8 cellular contexts compared by ENCODE assay signal in the genomic region with DNA sequence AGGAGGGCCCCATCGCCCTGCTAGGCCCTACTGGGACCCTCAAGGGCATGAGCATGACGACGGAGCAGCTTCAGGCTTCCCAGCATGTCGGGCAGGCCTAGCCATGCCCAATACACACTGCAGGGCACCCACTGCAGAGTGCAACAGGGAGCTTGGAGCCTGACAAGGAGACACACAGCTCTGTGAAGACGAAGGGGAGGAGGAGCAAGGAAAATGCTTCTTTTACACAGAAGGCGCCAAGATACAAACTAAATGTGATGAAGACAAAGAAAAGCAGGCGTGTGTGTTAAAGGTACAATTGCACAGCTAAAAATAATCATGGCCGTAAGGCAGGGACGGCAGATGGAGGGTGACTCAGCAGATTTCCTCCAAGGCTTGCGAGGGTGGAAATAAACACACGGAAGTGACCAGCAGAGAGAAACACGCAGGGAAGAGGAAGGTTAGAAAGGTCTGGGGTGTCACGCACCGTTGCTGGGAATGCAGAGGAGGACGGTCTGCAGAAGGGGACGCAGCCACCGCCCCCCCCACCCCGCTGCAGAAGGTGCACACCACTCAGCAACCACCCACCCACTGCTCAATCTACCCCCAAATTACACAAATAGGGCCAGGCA.
DNase-seq lines count a peak whose midpoint lies in the region; ATAC-seq and TF ChIP-seq lines count a peak whose summit lies in the region.

No MANE protein-coding gene starts in this region.

- H3K27ac ChIP-seq in ectodermal cell (ENCODE audit: insufficient read depth, low read depth, low read length, poor library complexity, severe bottlenecking) (peak overlapping the region; percentile 33), mesendoderm (ENCODE audit: low read depth, low read length) (no peak overlapping the region), upper lobe of left lung (peak overlapping the region; percentile 53 to 86 (median 70))

- peak overlapping the region; percentile 86 for H2BK5ac ChIP-seq in mesendoderm (ENCODE audit: low read length)

- H3K4me2 ChIP-seq in mesendoderm (ENCODE audit: low read length) = no peak overlapping the region

- no peak overlapping the region for H3K4ac ChIP-seq in mesendoderm (ENCODE audit: low read depth, low read length)

- peak in 2 of 4 donors; percentile 52 to 53 for TF ChIP-seq EP300 in upper lobe of left lung (IDR thresholded peaks at IDR 0.05)

- peaks cover 82% of the 10 kb centered on the region for H3K79me2 ChIP-seq in mesendoderm (ENCODE audit: control insufficient read depth, insufficient read depth, low read length)

- peak overlapping the region; percentile 11 for H3K56ac ChIP-seq in mesendoderm (ENCODE audit: low read length)

- peak; percentile 87 for DNase-seq in AG08395 (ENCODE audit: low spot score)
- peak; percentile 73 for DNase-seq in GM13977 (ENCODE audit: low spot score)
- peak; percentile 36 for DNase-seq in SK-MEL-5 (ENCODE audit: low read depth, low spot score)
- no peak for DNase-seq in mesendoderm
- DNase-seq in upper lobe of left lung = peak; percentile 69 to 78

- H4K8ac ChIP-seq in mesendoderm (ENCODE audit: low read depth, low read length) = no peak overlapping the region

- H2BK15ac ChIP-seq in mesendoderm (replicated peaks; ENCODE audit: low read depth) = no peak overlapping the region

- peak overlapping the region; percentile 84 for H3K23ac ChIP-seq in mesendoderm (ENCODE audit: low read length)

- no peak overlapping the region for H2BK120ac ChIP-seq in mesendoderm (ENCODE audit: low read depth, low read length)

- peaks cover 32% of the 10 kb centered on the region for H3K79me1 ChIP-seq in mesendoderm (ENCODE audit: low read length)

- H3K4me1 ChIP-seq in ectodermal cell (ENCODE audit: control insufficient read depth, insufficient read depth, low read length) (peaks cover 40% of the 10 kb centered on the region), mesendoderm (ENCODE audit: control insufficient read depth, low read depth, low read length) (peaks cover 25% of the 10 kb centered on the region), upper lobe of left lung (peaks cover 65 to 83% (median 71%) of the 10 kb centered on the region in 4 donors)

- peak overlapping the region; percentile 11 for H3K9ac ChIP-seq in mesendoderm (ENCODE audit: low read length)

- no peaks in the 10 kb centered on the region for H3K9me3 ChIP-seq in ectodermal cell (ENCODE audit: control insufficient read depth, low read length)
- H3K9me3 ChIP-seq in upper lobe of left lung = no peaks in the 10 kb centered on the region

- H3K36me3 ChIP-seq in ectodermal cell (ENCODE audit: control insufficient read depth, insufficient read depth, low read length) (no peaks in the 10 kb centered on the region), mesendoderm (ENCODE audit: control insufficient read depth, insufficient read depth, low read length) (no peaks in the 10 kb centered on the region), upper lobe of left lung (peaks cover 0 to 4% (median 0%) of the 10 kb centered on the region in 4 donors)

- in situ Hi-C loops in GM13977 (cut with MboI; ENCODE audit: low pct_unique_long_range_greater_than_20kb, low sequenced_read_pairs, unreplicated experiment) = no loop called here
- in situ Hi-C loops in SK-MEL-5 (cut with HindIII; ENCODE audit: low pct_unique_long_range_greater_than_20kb, low sequenced_read_pairs) = no loop called here

- H4K5ac ChIP-seq in mesendoderm (ENCODE audit: low read length) = no peak overlapping the region

- WGBS in ectodermal cell, 2 experiments = 87 to 90% methylated on average over 18 of the region's 18 CpGs
- WGBS in mesendoderm (ENCODE audit: extremely low coverage, insufficient coverage, low lambda C conversion rate) = no CpG with 5 or more reads among the region's 18 CpGs
- WGBS in upper lobe of left lung, 2 donors = 25 to 27% methylated on average over 17 to 18 of the region's 18 CpGs

- peak overlapping the region; percentile 33 for H3K18ac ChIP-seq in mesendoderm (ENCODE audit: low read length)

- TF ChIP-seq POLR2A in upper lobe of left lung (IDR thresholded peaks at IDR 0.05) = no peak

- TF ChIP-seq CTCF in GM13977 (IDR thresholded peaks at IDR 0.05; ENCODE audit: extremely low read depth, insufficient read depth, missing control alignments) (no peak), upper lobe of left lung (IDR thresholded peaks at IDR 0.05) (no peak)

- H3K27me3 ChIP-seq in ectodermal cell (ENCODE audit: control insufficient read depth, insufficient read depth, low read length, poor library complexity, severe bottlenecking) = no peaks in the 10 kb centered on the region
- no peaks in the 10 kb centered on the region for H3K27me3 ChIP-seq in mesendoderm (ENCODE audit: insufficient read depth, low read length, poor library complexity)
- H3K27me3 ChIP-seq in upper lobe of left lung = no peaks in the 10 kb centered on the region

- ATAC-seq in upper lobe of left lung (ENCODE audit: low FRiP score in 2 of 2) (peak; percentile 58 to 78), HG03378 (IDR thresholded peaks at IDR 0.05; ENCODE audit: unreplicated experiment) (no peak), HG02884 (IDR thresholded peaks at IDR 0.05; ENCODE audit: unreplicated experiment) (no peak)

- H3K4me3 ChIP-seq in ectodermal cell (ENCODE audit: insufficient read depth, low read depth, low read length) = no peak overlapping the region
- no peak overlapping the region for H3K4me3 ChIP-seq in mesendoderm (ENCODE audit: low read length)
- no peak overlapping the region for H3K4me3 ChIP-seq in upper lobe of left lung

- H2AK5ac ChIP-seq in mesendoderm (ENCODE audit: low read length) = peak overlapping the region; percentile 84

Comparison
In these comparisons a context has a peak if more than half of its experiments do, and no peak if none do; other contexts are left out.
1. ATAC-seq: peak in upper lobe of left lung (2 of 2); none in HG03378 (single experiment) and HG02884 (single experiment).